ENCODE assay signal across 8 cellular contexts in genomic region chr6:3232017-3232838, GRCh38. TPM values are rescaled to one million over a fixed set of nuclear protein-coding genes. Genes with fewer than 3 reads are reported as not detected.
DNase-seq lines count a peak whose midpoint lies in the region; ATAC-seq and TF ChIP-seq lines count a peak whose summit lies in the region.

No MANE protein-coding gene starts in this region.

- CTCF ChIA-PET in HEK293T (lab: Yijun Ruan, JAX), result interaction anchor here (2.4 kb wide), 1 partner anchor 19 kb away, joined by 13 read pairs; no protein-coding TSS in a partner anchor

- peak overlapping the region; percentile 36 for H3K4me3 ChIP-seq in RWPE2 (ENCODE audit: severe bottlenecking)
- peak overlapping the region; percentile 65; the same call in 1 of the 2 replicates for H3K4me3 ChIP-seq in iPS DF 6.9 (ENCODE audit: low read length)
- peak overlapping the region; percentile 80 for H3K4me3 ChIP-seq in smooth muscle cell
- no peak overlapping the region for H3K4me3 ChIP-seq in MG63

- H3K9me3 ChIP-seq in RWPE2 (ENCODE audit: severe bottlenecking), result no peaks in the 10 kb centered on the region
- no peaks in the 10 kb centered on the region for H3K9me3 ChIP-seq in iPS DF 6.9 (ENCODE audit: control insufficient read depth, insufficient read depth, low read length)
- no peaks in the 10 kb centered on the region for H3K9me3 ChIP-seq in smooth muscle cell (replicated peaks; ENCODE audit: low read depth)
- H3K9me3 ChIP-seq in MG63, result no peaks in the 10 kb centered on the region

- POLR2A ChIA-PET in HEK293T (lab: Yijun Ruan, JAX), result interaction anchor here (1.4 to 2.4 kb wide), 8 partner anchors 13 to 113 kb away, joined by 4 to 16 read pairs (median 10); partner anchors contain the start of genes BPHL and PSMG4

- no peaks in the 10 kb centered on the region for H3K79me2 ChIP-seq in smooth muscle cell (ENCODE audit: low read depth)

- no peaks in the 10 kb centered on the region for H4K20me1 ChIP-seq in smooth muscle cell (ENCODE audit: low read depth)

- H3K36me3 ChIP-seq in RWPE2 (ENCODE audit: low read depth) (no peaks in the 10 kb centered on the region), iPS DF 6.9 (ENCODE audit: control insufficient read depth, insufficient read depth, low read length) (no peaks in the 10 kb centered on the region), smooth muscle cell (ENCODE audit: low read depth) (no peaks in the 10 kb centered on the region), MG63 (no peaks in the 10 kb centered on the region)

- no peak for DNase-seq in HEK293T (ENCODE audit: extremely low spot score)
- DNase-seq in RWPE2 (ENCODE audit: low spot score), result no peak
- DNase-seq in iPS DF 6.9 (ENCODE audit: low read depth, low spot score), result no peak
- no peak for DNase-seq in smooth muscle cell (lab: John Stamatoyannopoulos, UW; ENCODE audit: unreplicated experiment)
- no peak for DNase-seq in MG63
- DNase-seq in activated CD4-positive, CD25-positive, alpha-beta regulatory T cell treated with anti-CD3 and anti-CD28 coated beads, Interleukin-2, amount 50 U/mL, for 72 hours, result no peak
- no peak for DNase-seq in NK-92 (lab: John Stamatoyannopoulos, UW; ENCODE audit: unreplicated experiment)
- DNase-seq in GM19240 (ENCODE audit: insufficient read length, low spot score), result no peak

- H3K4me1 ChIP-seq in RWPE2 (ENCODE audit: insufficient read depth, poor library complexity, severe bottlenecking) (no peaks in the 10 kb centered on the region), iPS DF 6.9 (ENCODE audit: control insufficient read depth, insufficient read depth, low read length) (no peaks in the 10 kb centered on the region; the same call in 1 of the 2 replicates), smooth muscle cell (ENCODE audit: low read depth) (peaks cover 27% of the 10 kb centered on the region)

- H3F3A ChIP-seq in smooth muscle cell (ENCODE audit: low read depth), result peaks cover 13% of the 10 kb centered on the region

- no peak for TF ChIP-seq CTCF in RWPE2 (IDR thresholded peaks at IDR 0.05; ENCODE audit: poor library complexity, severe bottlenecking)
- TF ChIP-seq CTCF in smooth muscle cell (IDR thresholded peaks at IDR 0.05; ENCODE audit: borderline replicate concordance, insufficient read depth, poor library complexity, severe bottlenecking), result no peak

- H3K4me2 ChIP-seq in smooth muscle cell, result peak overlapping the region; percentile 95

- ATAC-seq in RWPE2 (ENCODE audit: low read depth), result no peak

- peaks cover 34% of the 10 kb centered on the region for H3K27me3 ChIP-seq in RWPE2 (ENCODE audit: insufficient read depth, poor library complexity, severe bottlenecking)
- no peaks in the 10 kb centered on the region for H3K27me3 ChIP-seq in iPS DF 6.9 (ENCODE audit: control insufficient read depth, insufficient read depth, low read length)
- peaks cover 50% of the 10 kb centered on the region for H3K27me3 ChIP-seq in smooth muscle cell (ENCODE audit: low read depth)
- peaks cover 6% of the 10 kb centered on the region for H3K27me3 ChIP-seq in MG63

- peak overlapping the region; percentile 94 for H2AFZ ChIP-seq in smooth muscle cell (ENCODE audit: low read depth)

- H3K27ac ChIP-seq in RWPE2 (ENCODE audit: poor library complexity, severe bottlenecking) (no peak overlapping the region), iPS DF 6.9 (ENCODE audit: low read length) (no peak overlapping the region), smooth muscle cell (ENCODE audit: low read depth) (no peak overlapping the region)

- no peak overlapping the region for H3K9ac ChIP-seq in smooth muscle cell (ENCODE audit: low read depth)

- no CpG with 5 or more reads among the region's 22 CpGs for WGBS in iPS DF 6.9 (ENCODE audit: insufficient coverage, insufficient read length)
- WGBS in smooth muscle cell (ENCODE audit: low lambda C conversion rate), result 15% methylated on average over 22 of the region's 22 CpGs

TF ChIP-seq in HEK293T, 16 proteins besides CTCF, POLR2A, EP300 and RAD21:
- TF ChIP-seq L3MBTL2 (conservative IDR thresholded peaks at IDR 0.05) (peak; percentile 42; the same call in 1 of the 2 replicates), HDGF (IDR thresholded peaks at IDR 0.05; ENCODE audit: borderline replicate concordance) (no peak)

RNA-seq across cellular contexts. Expression of gene TUBB2B, which starts 4.8 kb away (rescaled TPM):
- 55.7 and 62.1 TPM in 2 replicates for total RNA-seq in smooth muscle cell
- polyA plus RNA-seq in smooth muscle cell, result 22.7 and 52.2 TPM in 2 replicates
- 8.6 and 27.6 TPM in 2 replicates for total RNA-seq in MG63 (2014; rRNA removed; shearing (Covaris generic); ENCODE audit: low replicate concordance)

RNA-seq across cellular contexts. Expression of gene PSMG4, which starts 26.5 kb away (rescaled TPM):
- 12.5 TPM in 2 replicates for total RNA-seq in smooth muscle cell
- 10.9 and 11.5 TPM in 2 replicates for polyA plus RNA-seq in smooth muscle cell
- 28.6 and 36.9 TPM in 2 replicates for total RNA-seq in MG63 (2014; rRNA removed; shearing (Covaris generic); ENCODE audit: low replicate concordance)
